Comparison of ENCODE assay signal across 19 cellular contexts in genomic region chr20:32077192-32077591, GRCh38. TPM values are rescaled to one million over a fixed set of nuclear protein-coding genes. Genes with fewer than 3 reads are reported as not detected.
"Had no signal": no experiment of that assay in that cellular context is flagged by ENCODE, and none has a peak within 500 bp of the region (broad histone marks: within the 10 kb centered on the region; RNA-seq: fewer than 3 reads in every experiment).

No MANE protein-coding gene starts in this region.

- H3K4me1 ChIP-seq: gastrocnemius medialis, left ventricle myocardium inferior, tibial nerve had no signal

- H3K36me3 ChIP-seq: gastrocnemius medialis, left ventricle myocardium inferior, tibial nerve had no signal

- H3K27me3 ChIP-seq: tibial nerve had no signal

- H3K4me3 ChIP-seq: dorsolateral prefrontal cortex, gastrocnemius medialis, left ventricle myocardium inferior, tibial nerve had no signal

- H3K9me3 ChIP-seq: gastrocnemius medialis, left ventricle myocardium inferior, tibial nerve had no signal

- H3K27ac ChIP-seq: dorsolateral prefrontal cortex, gastrocnemius medialis, left ventricle myocardium inferior, tibial nerve, VCaP had no signal

- DNase-seq: activated CD4-positive, alpha-beta T cell treated with anti-CD3 and anti-CD28 coated beads for 1 hour; activated CD4-positive, alpha-beta T cell treated with anti-CD3 and anti-CD28 coated beads, Interleukin-2, amount 50 U/mL, for 48 hours; activated naive CD4-positive, alpha-beta T cell treated with anti-CD3 and anti-CD28 coated beads, Interleukin-2, amount 50 U/mL, for 16 hours; activated T-cell treated with anti-CD3 and anti-CD28 coated beads, Interleukin-2, amount 50 U/mL, for 1 hour; dorsolateral prefrontal cortex; endodermal cell; gastrocnemius medialis; islet precursor cell; left ventricle myocardium inferior; mesenchymal stem cell; natural killer cell; stimulated activated CD4-positive, alpha-beta T cell treated with anti-CD3 and anti-CD28 coated beads, Interleukin-2, amount 100 ng/mL, for 48 hours; stimulated activated naive CD4-positive, alpha-beta T cell had no signal

- ATAC-seq: gastrocnemius medialis, natural killer cell had no signal

RNA-seq across cellular contexts. Expression of gene HCK, which starts 25.1 kb away (rescaled TPM):
- total RNA-seq: activated T-helper 2 cell treated with anti-CD3 and anti-CD28 coated beads, Interferon-gamma antibody, Interleukin-2, Interleukin-4, amounts not matched to agents 10 μg/mL and 5 μg/mL and 100 μg/mL, durations not matched to agents 14 hours and 24 hours and 36 hours; chondrocyte; epithelial cell of proximal tubule; T-helper 2 cell treated with Interferon-gamma antibody and Interleukin-4, amounts not matched to agents 100 ng/mL and 5 ng/mL, for 36 hours had no signal
